In the genomic region with DNA sequence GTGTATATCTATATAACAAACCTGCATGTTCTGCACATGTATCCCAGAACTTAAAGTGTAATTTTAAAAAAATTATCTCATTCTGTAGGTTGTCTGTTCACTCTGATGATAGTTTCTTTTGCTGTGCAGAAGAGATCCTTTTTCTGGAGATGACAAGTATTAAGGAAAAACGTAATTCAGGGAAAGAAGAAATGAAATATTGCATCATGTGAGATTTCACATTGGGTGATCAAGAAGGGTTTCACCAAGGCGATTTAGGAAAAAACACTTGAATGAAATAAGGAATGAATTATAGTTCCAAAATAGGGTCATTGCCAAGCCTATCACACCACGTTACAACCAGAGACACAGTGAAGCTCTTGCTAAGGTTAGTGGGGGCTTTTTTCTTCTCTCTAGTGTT, we compare ENCODE assay signal across 11 cellular contexts.
"Had no signal": no experiment of that assay in that cellular context is flagged by ENCODE, and none has a peak within 500 bp of the region (broad histone marks: within the 10 kb centered on the region; RNA-seq: fewer than 3 reads in every experiment).

No MANE protein-coding gene starts in this region.

- H3K9me3 Mint-ChIP-seq: GM23338, H9 had no signal

- H3K9me3 ChIP-seq: HAP-1 had no signal

- H2AFZ ChIP-seq: GM23248, GM23338 had no signal

- H3K9ac ChIP-seq: GM23248 had no signal

- H3K4me2 ChIP-seq: GM23338 had no signal

- H3K4me1 ChIP-seq: HAP-1 had no signal

- DNase-seq: GM23248, GOT3, H7, H9, HCEC 1CT, HFFc6 had no signal

- H3K27ac Mint-ChIP-seq: GM23338, H9, HFFc6 had no signal

- H3K36me3 ChIP-seq: HAP-1 had no signal

- FAIRE-seq: H1, H54 had no signal

- H3K4me3 Mint-ChIP-seq: GM23338, H9, HFFc6 had no signal

- ATAC-seq: GM23338, HCT116 had no signal

- H3K4me3 ChIP-seq: GM23248, GM23338, HAP-1 had no signal

- H3K27ac ChIP-seq: GM23248 had no signal
